Comparison of ENCODE assay signal across 3 cellular contexts in genomic region chr15:99306694-99307338, GRCh38.
TF ChIP-seq lines count a peak whose summit lies in the region.

No MANE protein-coding gene starts in this region.

TF ChIP-seq in SK-N-SH treated with all-trans-retinoic acid at 6 μM for 48 hours, 23 proteins besides CTCF, POLR2A, EP300 and RAD21:
- TF ChIP-seq RARB (CRISPR knock-in tag; IDR thresholded peaks at IDR 0.05) (no peak), OSR1 (CRISPR knock-in tag; IDR thresholded peaks at IDR 0.05) (no peak), GLIS3 (CRISPR knock-in tag; IDR thresholded peaks at IDR 0.05) (no peak), BACH2 (CRISPR knock-in tag; IDR thresholded peaks at IDR 0.05; ENCODE audit: borderline replicate concordance) (no peak), ZFP30 (CRISPR knock-in tag; IDR thresholded peaks at IDR 0.05) (no peak), PATZ1 (CRISPR knock-in tag; IDR thresholded peaks at IDR 0.05; ENCODE audit: borderline replicate concordance) (no peak), TOX (CRISPR knock-in tag; IDR thresholded peaks at IDR 0.05; ENCODE audit: borderline replicate concordance) (no peak), PPARA (CRISPR knock-in tag; IDR thresholded peaks at IDR 0.05; ENCODE audit: borderline replicate concordance) (no peak), ISL1 (CRISPR knock-in tag; IDR thresholded peaks at IDR 0.05) (no peak), ZNF8 (CRISPR knock-in tag; IDR thresholded peaks at IDR 0.05) (no peak)

TF ChIP-seq in SK-N-SH, 30 proteins besides CTCF, POLR2A, EP300 and RAD21:
- TF ChIP-seq MXI1 (IDR thresholded peaks at IDR 0.05; ENCODE audit: low read depth, low read length) (no peak), YY1 (IDR thresholded peaks at IDR 0.05; ENCODE audit: low read depth) (no peak), TAF1 (IDR thresholded peaks at IDR 0.05; ENCODE audit: borderline replicate concordance, low read depth, low read length) (no peak), ZBTB33 (IDR thresholded peaks at IDR 0.05; ENCODE audit: borderline replicate concordance, low read depth) (no peak), RCOR1 (IDR thresholded peaks at IDR 0.05; ENCODE audit: low read length) (no peak), SIN3A (IDR thresholded peaks at IDR 0.05; ENCODE audit: borderline replicate concordance, low read depth, low read length) (no peak)

TF ChIP-seq in HepG2, 621 proteins besides CTCF, POLR2A, EP300 and RAD21:
- no peak for TF ChIP-seq SRY (CRISPR knock-in tag; IDR thresholded peaks at IDR 0.05)
- TF ChIP-seq ZNF512B (CRISPR knock-in tag; IDR thresholded peaks at IDR 0.05; ENCODE audit: borderline replicate concordance), result 0 out of 2 replicates have a peak, but pooled peaks have one; percentile 30
- TF ChIP-seq NFYC (CRISPR knock-in tag; IDR thresholded peaks at IDR 0.05), result no peak
- 0 out of 2 replicates have a peak, but pooled peaks have one; percentile 15 for TF ChIP-seq PITX1 (CRISPR knock-in tag; IDR thresholded peaks at IDR 0.05)
- TF ChIP-seq SOX6 (IDR thresholded peaks at IDR 0.05), result no peak
- peak; percentile 46; the same call in 1 of the 2 replicates for TF ChIP-seq SOX6 (CRISPR knock-in tag; IDR thresholded peaks at IDR 0.05)
- TF ChIP-seq PRMT3 (CRISPR knock-in tag; IDR thresholded peaks at IDR 0.05; ENCODE audit: borderline replicate concordance, low read depth), result no peak
- peak; percentile 36; the same call in 1 of the 2 replicates for TF ChIP-seq ZNF292 (CRISPR knock-in tag; IDR thresholded peaks at IDR 0.05; ENCODE audit: borderline replicate concordance, low read depth)
- 0 out of 2 replicates have a peak, but pooled peaks have one; percentile 35 for TF ChIP-seq ZNF710 (CRISPR knock-in tag; IDR thresholded peaks at IDR 0.05; ENCODE audit: borderline replicate concordance)
- no peak for TF ChIP-seq SOX13 (IDR thresholded peaks at IDR 0.05)
- TF ChIP-seq SOX13 (CRISPR knock-in tag; conservative IDR thresholded peaks at IDR 0.05 in 1 of 2, IDR thresholded peaks at IDR 0.05 in 1 of 2), result peak in 1 of 2 experiments; percentile 53; a peak in 2 of 4 replicates
- TF ChIP-seq ZNF549 (CRISPR knock-in tag; IDR thresholded peaks at IDR 0.05), result peak; percentile 71; the same call in 1 of the 2 replicates
